ENCODE assay signal across 3 cellular contexts in the genomic region with DNA sequence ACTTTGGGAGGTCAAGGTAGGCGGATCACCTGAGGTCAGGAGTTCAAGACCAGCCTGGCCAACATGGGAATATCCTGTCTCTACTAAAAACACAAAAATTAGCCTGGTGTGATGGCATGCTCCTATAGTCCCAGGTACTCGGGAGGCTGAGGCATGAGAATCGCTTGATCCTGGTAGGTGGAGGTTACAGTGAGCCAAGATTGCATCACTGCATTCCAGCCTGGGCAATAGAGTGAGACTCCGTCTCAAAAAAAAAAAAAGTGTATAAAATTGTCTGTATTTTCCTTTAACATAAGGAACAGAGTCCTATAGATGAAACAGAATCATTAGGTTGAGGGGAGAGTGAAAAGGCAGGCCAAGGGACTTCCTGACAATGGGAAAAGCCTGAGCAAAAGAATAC.
A peak's percentile ranks its signal among the peaks of the same experiment; 100 is the strongest.
TF ChIP-seq lines count a peak whose summit lies in the region.
"Not testable (repeated sequence)": the region's sequence is repeated elsewhere in the genome, so short reads cannot be mapped to it uniquely, and the experiment has no call there.

No MANE protein-coding gene starts in this region.

TF ChIP-seq in HEK293, 187 proteins besides CTCF, POLR2A, EP300 and RAD21:
- 0 out of 2 replicates have a peak, but pooled peaks have one; percentile 18 for TF ChIP-seq ZNF121 (tag by site-specific recombination; IDR thresholded peaks at IDR 0.05)

TF ChIP-seq in K562, 482 proteins besides CTCF, POLR2A, EP300 and RAD21:
- TF ChIP-seq CEBPB (tag; IDR thresholded peaks at IDR 0.05) (peak; percentile 54; the same call in 1 of the 2 replicates), CEBPG (tag; conservative IDR thresholded peaks at IDR 0.05 in 1 of 2, IDR thresholded peaks at IDR 0.05 in 1 of 2) (0 out of 4 replicates have a peak, but pooled peaks of 1 of the 2 experiments have one; percentile 24), ATF3 (IDR thresholded peaks at IDR 0.05) (peak; percentile 62)
- not testable (repeated sequence) for TF ChIP-seq CEBPG (CRISPR knock-in tag; IDR thresholded peaks at IDR 0.05); ATF3 (CRISPR knock-in tag; conservative IDR thresholded peaks at IDR 0.05)

TF ChIP-seq in HepG2, 621 proteins besides CTCF, POLR2A, EP300 and RAD21:
- TF ChIP-seq, protein P1, sequence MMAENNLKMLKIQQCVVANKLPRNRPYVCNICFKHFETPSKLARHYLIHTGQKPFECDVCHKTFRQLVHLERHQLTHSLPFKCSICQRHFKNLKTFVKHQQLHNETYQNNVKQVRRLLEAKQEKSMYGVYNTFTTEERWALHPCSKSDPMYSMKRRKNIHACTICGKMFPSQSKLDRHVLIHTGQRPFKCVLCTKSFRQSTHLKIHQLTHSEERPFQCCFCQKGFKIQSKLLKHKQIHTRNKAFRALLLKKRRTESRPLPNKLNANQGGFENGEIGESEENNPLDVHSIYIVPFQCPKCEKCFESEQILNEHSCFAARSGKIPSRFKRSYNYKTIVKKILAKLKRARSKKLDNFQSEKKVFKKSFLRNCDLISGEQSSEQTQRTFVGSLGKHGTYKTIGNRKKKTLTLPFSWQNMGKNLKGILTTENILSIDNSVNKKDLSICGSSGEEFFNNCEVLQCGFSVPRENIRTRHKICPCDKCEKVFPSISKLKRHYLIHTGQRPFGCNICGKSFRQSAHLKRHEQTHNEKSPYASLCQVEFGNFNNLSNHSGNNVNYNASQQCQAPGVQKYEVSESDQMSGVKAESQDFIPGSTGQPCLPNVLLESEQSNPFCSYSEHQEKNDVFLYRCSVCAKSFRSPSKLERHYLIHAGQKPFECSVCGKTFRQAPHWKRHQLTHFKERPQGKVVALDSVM (CRISPR knock-in tag; IDR thresholded peaks at IDR 0.05): 0 out of 2 replicates have a peak, but pooled peaks have one; percentile 37
- TF ChIP-seq ZNF121 (CRISPR knock-in tag; IDR thresholded peaks at IDR 0.05): 0 out of 2 replicates have a peak, but pooled peaks have one; percentile 37
